Comparison of ENCODE assay signal across 9 cellular contexts in genomic region chr17:66966529-66967418, GRCh38.
DNase-seq lines count a peak whose midpoint lies in the region; ATAC-seq and TF ChIP-seq lines count a peak whose summit lies in the region.
"Had no signal": no experiment of that assay in that cellular context is flagged by ENCODE, and none has a peak within 500 bp of the region (broad histone marks: within the 10 kb centered on the region; RNA-seq: fewer than 3 reads in every experiment).

No MANE protein-coding gene starts in this region.

- TF ChIP-seq CTCF in WERI-Rb-1 (IDR thresholded peaks at IDR 0.05; ENCODE audit: low read depth, low read length) = no peak

- H3K27me3 ChIP-seq in WERI-Rb-1 (ENCODE audit: insufficient read depth, low read depth, severe bottlenecking) = peaks cover 6% of the 10 kb centered on the region
- H3K27me3 ChIP-seq in iPS-15b (ENCODE audit: control insufficient read depth, insufficient read depth, low read length) = peaks cover 46% of the 10 kb centered on the region

- no peak for ATAC-seq in stimulated activated naive CD8-positive, alpha-beta T cell treated with anti-CD3 and anti-CD28 coated beads, Interleukin-15, amount 100 ng/mL, for 72 hours
- ATAC-seq in GM18519 (IDR thresholded peaks at IDR 0.05; ENCODE audit: low FRiP score, unreplicated experiment) = no peak
- no peak for ATAC-seq in HG03520 (IDR thresholded peaks at IDR 0.05; ENCODE audit: unreplicated experiment)

- no peak overlapping the region for H3K27ac Mint-ChIP-seq in activated naive CD4-positive, alpha-beta T cell treated with anti-CD3 and anti-CD28 coated beads, Interleukin-2, amount 50 U/mL, for 24 hours
- no peak overlapping the region for H3K27ac Mint-ChIP-seq in stimulated activated naive CD8-positive, alpha-beta T cell treated with anti-CD3 and anti-CD28 coated beads, Interleukin-15, amount 100 ng/mL, for 72 hours

- H3K36me3 Mint-ChIP-seq in activated naive CD4-positive, alpha-beta T cell treated with anti-CD3 and anti-CD28 coated beads, Interleukin-2, amount 50 U/mL, for 24 hours = no peaks in the 10 kb centered on the region

- H3K4me1 ChIP-seq in iPS-15b (ENCODE audit: control insufficient read depth, insufficient read depth, low read length) = no peaks in the 10 kb centered on the region

- peak overlapping the region; percentile 75 for H3K4me3 ChIP-seq in WERI-Rb-1 (ENCODE audit: low read depth, low read length)
- H3K4me3 ChIP-seq in iPS-15b (ENCODE audit: low read depth, low read length) = peak overlapping the region; percentile 77

- no peak for DNase-seq in activated naive CD4-positive, alpha-beta T cell treated with anti-CD3 and anti-CD28 coated beads, Interleukin-2, amount 50 U/mL, for 16 hours
- DNase-seq in WERI-Rb-1 (peak; percentile 65), COLO668 (lab: John Stamatoyannopoulos, UW; ENCODE audit: unreplicated experiment) (no peak)
- no peak for DNase-seq in stimulated activated naive CD8-positive, alpha-beta T cell treated with anti-CD3 and anti-CD28 coated beads, Interleukin-15, amount 100 ng/mL, for 72 hours
- DNase-seq: spleen had no signal

- no peak overlapping the region for H3K27ac ChIP-seq in WERI-Rb-1
- H3K27ac ChIP-seq: spleen had no signal

- peaks cover 61% of the 10 kb centered on the region for H3K27me3 Mint-ChIP-seq in activated naive CD4-positive, alpha-beta T cell treated with anti-CD3 and anti-CD28 coated beads, Interleukin-2, amount 50 U/mL, for 24 hours
- peaks cover 98% of the 10 kb centered on the region for H3K27me3 Mint-ChIP-seq in stimulated activated naive CD8-positive, alpha-beta T cell treated with anti-CD3 and anti-CD28 coated beads, Interleukin-15, amount 100 ng/mL, for 72 hours

- no peaks in the 10 kb centered on the region for H3K9me3 ChIP-seq in WERI-Rb-1 (ENCODE audit: severe bottlenecking)
- H3K9me3 ChIP-seq in iPS-15b (ENCODE audit: control insufficient read depth, insufficient read depth, low read length) = no peaks in the 10 kb centered on the region
- H3K9me3 ChIP-seq: spleen had no signal

- no peak overlapping the region for H3K9ac ChIP-seq in iPS-15b (ENCODE audit: low read depth, low read length)

- H3K4me3 Mint-ChIP-seq in activated naive CD4-positive, alpha-beta T cell treated with anti-CD3 and anti-CD28 coated beads, Interleukin-2, amount 50 U/mL, for 24 hours = peak overlapping the region; percentile 81
- peak overlapping the region; percentile 56 to 75 for H3K4me3 Mint-ChIP-seq in stimulated activated naive CD8-positive, alpha-beta T cell treated with anti-CD3 and anti-CD28 coated beads, Interleukin-15, amount 100 ng/mL, for 72 hours

- peaks cover 11% of the 10 kb centered on the region for H3K4me1 Mint-ChIP-seq in activated naive CD4-positive, alpha-beta T cell treated with anti-CD3 and anti-CD28 coated beads, Interleukin-2, amount 50 U/mL, for 24 hours
- H3K4me1 Mint-ChIP-seq in stimulated activated naive CD8-positive, alpha-beta T cell treated with anti-CD3 and anti-CD28 coated beads, Interleukin-15, amount 100 ng/mL, for 72 hours = peaks cover 23% of the 10 kb centered on the region

- H3K36me3 ChIP-seq in WERI-Rb-1 (peaks cover 6% of the 10 kb centered on the region), iPS-15b (ENCODE audit: control insufficient read depth, insufficient read depth, low read length) (no peaks in the 10 kb centered on the region)
- H3K36me3 ChIP-seq: spleen had no signal

- H3K9me3 Mint-ChIP-seq in activated naive CD4-positive, alpha-beta T cell treated with anti-CD3 and anti-CD28 coated beads, Interleukin-2, amount 50 U/mL, for 24 hours = no peaks in the 10 kb centered on the region
- no peaks in the 10 kb centered on the region for H3K9me3 Mint-ChIP-seq in stimulated activated naive CD8-positive, alpha-beta T cell treated with anti-CD3 and anti-CD28 coated beads, Interleukin-15, amount 100 ng/mL, for 72 hours
